Comparison of ENCODE assay signal across 8 cellular contexts in genomic region chrX:154370882-154371770, GRCh38.
DNase-seq lines count a peak whose midpoint lies in the region; ATAC-seq lines count a peak whose summit lies in the region.

No MANE protein-coding gene starts in this region.

- DNase-seq in NCI-H345 (lab: John Stamatoyannopoulos, UW) (peak; percentile 93), cerebellar cortex (ENCODE audit: low spot score) (peak; percentile 93), kidney tubule cell (ENCODE audit: low spot score) (peak; percentile 94)
- DNase-seq in stimulated activated CD4-positive, alpha-beta T cell treated with anti-CD3 and anti-CD28 coated beads, Interleukin-15, amount 100 ng/mL, for 48 hours (ENCODE audit: low read depth in 2 of 2), result peak; percentile 88 to 89

- no peaks in the 10 kb centered on the region for H3K27me3 ChIP-seq in ACC112 (ENCODE audit: insufficient read depth, low read length)

- H3K27ac ChIP-seq in ACC112 (ENCODE audit: low read depth, low read length), result peak overlapping the region; percentile 100

- ATAC-seq in GM18907 (IDR thresholded peaks at IDR 0.05; ENCODE audit: unreplicated experiment), result peak; percentile 45
- peak; percentile 63 for ATAC-seq in HG03159 (IDR thresholded peaks at IDR 0.05; ENCODE audit: unreplicated experiment)
- peak; percentile 62 to 63 for ATAC-seq in activated CD4-positive, CD25-positive, alpha-beta regulatory T cell treated with anti-CD3 and anti-CD28 coated beads, Interleukin-2, amount 50 U/mL, for 24 hours

- peaks cover 61% of the 10 kb centered on the region for H3K79me2 ChIP-seq in ACC112 (ENCODE audit: control insufficient read depth, insufficient read depth, low read length, unreplicated experiment)

- H3K36me3 ChIP-seq in ACC112 (ENCODE audit: insufficient read depth, low read length), result peaks cover 11% of the 10 kb centered on the region; the same call in 1 of the 2 replicates

- no peak overlapping the region for H2AFZ ChIP-seq in ACC112 (ENCODE audit: low read length, unreplicated experiment)

- peaks cover 24% of the 10 kb centered on the region for H3K4me1 ChIP-seq in ACC112 (ENCODE audit: control insufficient read depth, insufficient read depth, low read length, unreplicated experiment)

- peak overlapping the region; percentile 96 for H3K4me3 ChIP-seq in ACC112 (ENCODE audit: low read depth, low read length)

Comparison
In these comparisons a context has a peak if more than half of its experiments do, and no peak if none do; other contexts are left out.
1. Peak in every context shown above with its lines: DNase-seq, ATAC-seq, H3K4me3 ChIP-seq and H3K27ac ChIP-seq.